ENCODE assay signal across 1 cellular context in the genomic region with DNA sequence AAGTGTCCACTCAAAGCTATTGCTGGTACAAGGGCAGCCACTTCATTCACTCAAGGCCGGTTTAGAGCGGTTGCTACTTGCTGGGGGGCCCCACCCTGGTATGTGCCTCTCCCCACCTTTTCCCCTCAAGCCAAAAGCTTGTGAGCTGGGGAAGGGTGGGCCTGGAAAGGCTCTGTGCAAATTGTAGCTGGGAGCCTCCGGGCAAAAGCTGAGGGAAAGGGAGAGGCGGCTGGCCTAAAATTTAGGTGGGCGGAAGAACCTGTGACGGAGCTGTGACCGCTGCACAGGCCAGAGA.
TF ChIP-seq lines count a peak whose summit lies in the region.

No MANE protein-coding gene starts in this region.

TF ChIP-seq in A549, 52 proteins besides CTCF, POLR2A, EP300 and RAD21 (continued from another document):
- TF ChIP-seq, protein P1, sequence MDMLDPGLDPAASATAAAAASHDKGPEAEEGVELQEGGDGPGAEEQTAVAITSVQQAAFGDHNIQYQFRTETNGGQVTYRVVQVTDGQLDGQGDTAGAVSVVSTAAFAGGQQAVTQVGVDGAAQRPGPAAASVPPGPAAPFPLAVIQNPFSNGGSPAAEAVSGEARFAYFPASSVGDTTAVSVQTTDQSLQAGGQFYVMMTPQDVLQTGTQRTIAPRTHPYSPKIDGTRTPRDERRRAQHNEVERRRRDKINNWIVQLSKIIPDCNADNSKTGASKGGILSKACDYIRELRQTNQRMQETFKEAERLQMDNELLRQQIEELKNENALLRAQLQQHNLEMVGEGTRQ (IDR thresholded peaks at IDR 0.05): no peak
- TF ChIP-seq SMC3 (IDR thresholded peaks at IDR 0.05) (no peak), HES2 (IDR thresholded peaks at IDR 0.05) (no peak), E2F6 (IDR thresholded peaks at IDR 0.05; ENCODE audit: borderline replicate concordance, low read depth) (no peak), HOXA7 (CRISPR knock-in tag; IDR thresholded peaks at IDR 0.05) (no peak)
TF ChIP-seq in A549: peak in this region for 0.
